Comparison of ENCODE assay signal across 8 cellular contexts in genomic region chr3:187025254-187025655, GRCh38.
DNase-seq lines count a peak whose midpoint lies in the region; ATAC-seq, FAIRE-seq and TF ChIP-seq lines count a peak whose summit lies in the region.

No MANE protein-coding gene starts in this region.

- H3K27ac ChIP-seq in uterus, result no peak overlapping the region

- peak overlapping the region; percentile 73 for H3K4me3 Mint-ChIP-seq in activated CD4-positive, alpha-beta memory T cell treated with anti-CD3 and anti-CD28 coated beads, Interleukin-2, amount 10 ng/mL, durations not matched to agents 7 days and 5 days
- no peak overlapping the region for H3K4me3 Mint-ChIP-seq in nephron progenitor cell
- H3K4me3 Mint-ChIP-seq in MCF 10A (ENCODE audit: unreplicated experiment), result no peak overlapping the region

- TF ChIP-seq POLR2A in uterus (IDR thresholded peaks at IDR 0.05), result no peak

- FAIRE-seq in frontal cortex (lab: Jason Lieb, UNC) (no peak), D721Med (lab: Jason Lieb, UNC) (no peak)

- no peaks in the 10 kb centered on the region for H3K4me1 ChIP-seq in uterus

- no peaks in the 10 kb centered on the region for H3K9me3 ChIP-seq in uterus

- peak; percentile 34 for ATAC-seq in HG02870 (IDR thresholded peaks at IDR 0.05; ENCODE audit: unreplicated experiment)

- H3K27me3 Mint-ChIP-seq in activated CD4-positive, alpha-beta memory T cell treated with anti-CD3 and anti-CD28 coated beads, Interleukin-2, amount 10 ng/mL, durations not matched to agents 7 days and 5 days, result no peaks in the 10 kb centered on the region
- H3K27me3 Mint-ChIP-seq in nephron progenitor cell (ENCODE audit: low read depth, poor library complexity), result peaks cover 4% of the 10 kb centered on the region
- H3K27me3 Mint-ChIP-seq in MCF 10A (ENCODE audit: insufficient read depth, unreplicated experiment), result no peaks in the 10 kb centered on the region

- CTCF ChIA-PET in activated CD4-positive, alpha-beta memory T cell treated with anti-CD3 and anti-CD28 coated beads, Interleukin-2, amount 10 ng/mL, durations not matched to agents 7 days and 5 days (lab: Charles Lee), result interaction anchor here (0.6 to 2.4 kb wide), 6 partner anchors 10 to 139 kb away, joined by 3 to 15 read pairs (median 5); no protein-coding TSS in a partner anchor
- CTCF ChIA-PET in MCF 10A (lab: Yijun Ruan, JAX), result no interaction called here

- no peaks in the 10 kb centered on the region for H3K27me3 ChIP-seq in uterus

- H3K4me3 ChIP-seq in GM12864 (ENCODE audit: low read depth, low read length) (peak overlapping the region; percentile 49), uterus (no peak overlapping the region)

- no peaks in the 10 kb centered on the region for H3K36me3 ChIP-seq in uterus

- BruUV-seq in MCF 10A (replicated peaks; lab: Mats Ljungman, UMichigan), result no TSS peak

- no peak for TF ChIP-seq CTCF in GM12864 (IDR thresholded peaks at IDR 0.05; ENCODE audit: low read depth, low read length, missing control alignments)
- TF ChIP-seq CTCF in nephron progenitor cell (IDR thresholded peaks at IDR 0.05), result no peak
- TF ChIP-seq CTCF in MCF 10A (IDR thresholded peaks at IDR 0.05; ENCODE audit: unreplicated experiment), result no peak
- TF ChIP-seq CTCF in uterus (IDR thresholded peaks at IDR 0.05), result no peak
- no peak for TF ChIP-seq CTCF in D721Med (IDR thresholded peaks at IDR 0.05; ENCODE audit: insufficient read depth, missing control alignments)

- H3K27ac Mint-ChIP-seq in activated CD4-positive, alpha-beta memory T cell treated with anti-CD3 and anti-CD28 coated beads, Interleukin-2, amount 10 ng/mL, durations not matched to agents 7 days and 5 days, result peak overlapping the region; percentile 88
- peak overlapping the region; percentile 94 for H3K27ac Mint-ChIP-seq in nephron progenitor cell
- no peak overlapping the region for H3K27ac Mint-ChIP-seq in MCF 10A (ENCODE audit: low read depth, unreplicated experiment)

- intact Hi-C loops in MCF 10A (cut with micrococcal nuclease), result no loop called here
- intact Hi-C loops in uterus (cut with DNase I; ENCODE audit: low total_unique reads), result no loop called here

- DNase-seq in GM12864 (ENCODE audit: low read depth), result no peak
- DNase-seq in activated CD4-positive, alpha-beta memory T cell treated with anti-CD3 and anti-CD28 coated beads, Interleukin-2, amount 10 ng/mL, durations not matched to agents 7 days and 5 days, result peak; percentile 56
- DNase-seq in nephron progenitor cell, result no peak
- no peak for DNase-seq in frontal cortex (ENCODE audit: low spot score in 2 of 2)
- DNase-seq in MCF 10A (ENCODE audit: unreplicated experiment), result no peak
- DNase-seq in uterus, result no peak
- DNase-seq in D721Med (ENCODE audit: insufficient read length, low spot score), result no peak

- POLR2A ChIA-PET in activated CD4-positive, alpha-beta memory T cell treated with anti-CD3 and anti-CD28 coated beads, Interleukin-2, amount 10 ng/mL, durations not matched to agents 7 days and 5 days (lab: Charles Lee), result interaction anchor here (1.0 to 4.7 kb wide), 13 partner anchors 9 to 241 kb away, joined by 4 to 108 read pairs (median 8); partner anchors contain the start of genes EIF4A2, RFC4, RPL39L and ST6GAL1
- POLR2A ChIA-PET in MCF 10A (lab: Yijun Ruan, JAX), result no interaction called here

- H3K9me3 Mint-ChIP-seq in activated CD4-positive, alpha-beta memory T cell treated with anti-CD3 and anti-CD28 coated beads, Interleukin-2, amount 10 ng/mL, durations not matched to agents 7 days and 5 days, result peaks cover 3% of the 10 kb centered on the region
- H3K9me3 Mint-ChIP-seq in nephron progenitor cell (peaks cover 3% of the 10 kb centered on the region), MCF 10A (ENCODE audit: unreplicated experiment) (no peaks in the 10 kb centered on the region)

- H3K36me3 Mint-ChIP-seq in activated CD4-positive, alpha-beta memory T cell treated with anti-CD3 and anti-CD28 coated beads, Interleukin-2, amount 10 ng/mL, durations not matched to agents 7 days and 5 days (ENCODE audit: low read depth), result peaks cover 47% of the 10 kb centered on the region
- H3K36me3 Mint-ChIP-seq in nephron progenitor cell (ENCODE audit: low read depth) (peaks cover 56% of the 10 kb centered on the region), MCF 10A (ENCODE audit: insufficient read depth, unreplicated experiment) (no peaks in the 10 kb centered on the region)

- H3K4me1 Mint-ChIP-seq in activated CD4-positive, alpha-beta memory T cell treated with anti-CD3 and anti-CD28 coated beads, Interleukin-2, amount 10 ng/mL, durations not matched to agents 7 days and 5 days, result peaks cover 74% of the 10 kb centered on the region
- H3K4me1 Mint-ChIP-seq in nephron progenitor cell (peaks cover 31% of the 10 kb centered on the region), MCF 10A (ENCODE audit: insufficient read depth, unreplicated experiment) (peaks cover 5% of the 10 kb centered on the region)
